ENCODE assay signal across 9 cellular contexts in the genomic region with DNA sequence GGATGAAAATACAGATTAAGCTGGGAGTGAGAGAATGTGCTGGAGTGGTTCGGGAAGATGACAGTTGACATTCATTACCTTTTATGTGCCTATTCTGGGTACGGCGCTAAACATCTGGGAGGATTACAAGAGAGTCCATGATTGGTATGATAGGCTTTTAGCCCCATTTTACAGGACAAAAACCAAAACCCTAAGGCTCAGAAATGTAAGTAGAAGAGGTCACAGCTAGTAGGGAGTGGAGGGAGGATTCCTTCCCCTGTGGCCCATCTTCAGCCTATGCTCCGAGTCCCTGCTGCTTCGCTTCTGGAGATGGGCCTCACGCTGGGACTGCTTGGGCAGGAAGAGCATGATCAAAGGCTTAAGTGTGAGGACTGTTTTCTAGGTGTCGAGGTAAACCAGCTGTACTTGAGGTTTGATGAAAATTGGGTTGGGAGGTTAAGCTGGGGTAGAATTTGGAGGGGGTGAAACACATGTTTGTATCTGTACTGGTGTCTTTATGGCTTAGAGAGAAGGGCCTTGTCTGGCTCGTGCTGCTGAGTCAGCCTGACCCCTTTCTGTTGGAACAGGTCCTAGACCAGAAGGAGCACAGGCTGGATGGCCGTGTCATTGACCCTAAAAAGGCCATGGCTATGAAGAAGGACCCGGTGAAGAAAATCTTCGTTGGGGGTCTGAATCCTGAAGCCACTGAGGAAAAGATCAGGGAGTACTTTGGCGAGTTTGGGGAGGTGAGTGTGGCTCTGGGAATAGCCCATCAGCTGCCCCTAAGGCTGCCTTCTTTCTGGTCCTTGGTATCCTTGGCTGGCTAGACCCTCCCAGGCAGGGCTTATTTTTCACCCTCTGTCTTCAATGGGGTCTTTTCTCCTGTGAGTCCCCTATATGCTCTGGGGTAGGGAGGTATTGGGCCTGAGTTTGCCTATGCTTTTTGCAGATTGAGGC. TPM values are rescaled to one million over a fixed set of nuclear protein-coding genes. Genes with fewer than 3 reads are reported as not detected.
DNase-seq lines count a peak whose midpoint lies in the region; ATAC-seq and TF ChIP-seq lines count a peak whose summit lies in the region.
"Had no signal": no experiment of that assay in that cellular context is flagged by ENCODE, and none has a peak within 500 bp of the region (broad histone marks: within the 10 kb centered on the region; RNA-seq: fewer than 3 reads in every experiment).

No MANE protein-coding gene starts in this region.

- H3K9me3 Mint-ChIP-seq in GM23338: peaks cover 8% of the 10 kb centered on the region
- no peaks in the 10 kb centered on the region for H3K9me3 Mint-ChIP-seq in T-helper 2 cell treated with Interferon-gamma antibody and Interleukin-4, amounts not matched to agents 5 μg/mL and 100 μg/mL, for 36 hours

- ATAC-seq in GM23338 (no peak), gastroesophageal sphincter (no peak), HG03196 (IDR thresholded peaks at IDR 0.05; ENCODE audit: unreplicated experiment) (no peak)

- peaks cover 56% of the 10 kb centered on the region for H3K79me2 ChIP-seq in GM23338 (replicated peaks; ENCODE audit: insufficient read depth)

- H3K4me1 Mint-ChIP-seq in GM23338: peaks cover 38% of the 10 kb centered on the region
- H3K4me1 Mint-ChIP-seq in T-helper 2 cell treated with Interferon-gamma antibody and Interleukin-4, amounts not matched to agents 5 μg/mL and 100 μg/mL, for 36 hours (ENCODE audit: low read depth): peaks cover 28% of the 10 kb centered on the region

- H3K36me3 Mint-ChIP-seq in GM23338 (ENCODE audit: low read depth): peaks cover 66% of the 10 kb centered on the region
- H3K36me3 Mint-ChIP-seq in T-helper 2 cell treated with Interferon-gamma antibody and Interleukin-4, amounts not matched to agents 5 μg/mL and 100 μg/mL, for 36 hours (ENCODE audit: low read depth): peaks cover 60% of the 10 kb centered on the region

- no peaks in the 10 kb centered on the region for H3K9me3 ChIP-seq in gastroesophageal sphincter

- H4K20me1 ChIP-seq in GM23338 (replicated peaks; ENCODE audit: insufficient read depth): peaks cover 59% of the 10 kb centered on the region

- DNase-seq in GM23338 (ENCODE audit: low spot score) (no peak), skeletal muscle cell (ENCODE audit: low read depth) (no peak), NCI-H2196 (lab: John Stamatoyannopoulos, UW; ENCODE audit: unreplicated experiment) (no peak), kidney tubule cell (ENCODE audit: low spot score) (no peak), NCI-H524 treated with DMSO at 0.1 percent for 48 hours (lab: John Stamatoyannopoulos, UW) (no peak)
- no peak for DNase-seq in T-helper 2 cell treated with Interferon-gamma antibody and Interleukin-4, amounts not matched to agents 5 μg/mL and 100 μg/mL, for 36 hours (ENCODE audit: low spot score)

- H3K4me3 ChIP-seq in GM23338: peak overlapping the region; percentile 100
- H3K4me3 ChIP-seq in gastroesophageal sphincter: peak overlapping the region in 1 of 2 donors; percentile 99
- H3K4me3 ChIP-seq in skeletal muscle cell (ENCODE audit: low read depth, low read length): peak overlapping the region; percentile 65

- TF ChIP-seq CTCF in GM23338 (conservative IDR thresholded peaks at IDR 0.05; ENCODE audit: low read depth in 2 of 2) (no peak), gastroesophageal sphincter (IDR thresholded peaks at IDR 0.05) (no peak)

- peak overlapping the region; percentile 84 for H3K27ac ChIP-seq in GM23338 (ENCODE audit: low read depth)
- peak overlapping the region in 3 of 4 donors; percentile 49 to 99 (median 96) for H3K27ac ChIP-seq in gastroesophageal sphincter

- no peaks in the 10 kb centered on the region for H3K9me2 ChIP-seq in GM23338 (ENCODE audit: insufficient read depth)

- H3K4me1 ChIP-seq in GM23338 (ENCODE audit: insufficient read depth) (peaks cover 23% of the 10 kb centered on the region), gastroesophageal sphincter (peaks cover 0 to 41% (median 19%) of the 10 kb centered on the region in 3 donors)

- no peak for TF ChIP-seq EP300 in gastroesophageal sphincter (IDR thresholded peaks at IDR 0.05)

- TF ChIP-seq POLR2A in gastroesophageal sphincter (IDR thresholded peaks at IDR 0.05): no peak

- peak overlapping the region; percentile 99 for H3K4me2 ChIP-seq in GM23338

- 36 to 51% methylated on average over 4 to 9 of the region's 12 CpGs for WGBS in gastroesophageal sphincter (ENCODE audit: low coverage in 1 of 2), 2 donors

- no peaks in the 10 kb centered on the region for H3K27me3 ChIP-seq in GM23338 (ENCODE audit: insufficient read depth)
- H3K27me3 ChIP-seq in gastroesophageal sphincter: no peaks in the 10 kb centered on the region

- peaks cover 37% of the 10 kb centered on the region for H3K27me3 Mint-ChIP-seq in GM23338 (ENCODE audit: insufficient read depth, low read depth, poor library complexity)
- peaks cover 2% of the 10 kb centered on the region for H3K27me3 Mint-ChIP-seq in T-helper 2 cell treated with Interferon-gamma antibody and Interleukin-4, amounts not matched to agents 5 μg/mL and 100 μg/mL, for 36 hours (ENCODE audit: low read depth)

- H3F3A ChIP-seq in GM23338 (replicated peaks; ENCODE audit: low read depth): peaks cover 61% of the 10 kb centered on the region

- H2AFZ ChIP-seq in GM23338: no peak overlapping the region

- H3K36me3 ChIP-seq in GM23338 (ENCODE audit: insufficient read depth) (peaks cover 59% of the 10 kb centered on the region), gastroesophageal sphincter (peaks cover 0 to 49% of the 10 kb centered on the region in 2 donors)

- peak overlapping the region; percentile 90 for H3K4me3 Mint-ChIP-seq in GM23338
- H3K4me3 Mint-ChIP-seq in T-helper 2 cell treated with Interferon-gamma antibody and Interleukin-4, amounts not matched to agents 5 μg/mL and 100 μg/mL, for 36 hours: peak overlapping the region; percentile 87

- peak overlapping the region; percentile 50 for H3K27ac Mint-ChIP-seq in GM23338
- peak overlapping the region; percentile 78 for H3K27ac Mint-ChIP-seq in T-helper 2 cell treated with Interferon-gamma antibody and Interleukin-4, amounts not matched to agents 5 μg/mL and 100 μg/mL, for 36 hours

TF ChIP-seq in GM23338, 12 proteins besides CTCF, POLR2A, EP300 and RAD21:
- TF ChIP-seq EZH2 (IDR thresholded peaks at IDR 0.05; ENCODE audit: low read depth, unreplicated experiment) (no peak), STAT1 (IDR thresholded peaks at IDR 0.05; ENCODE audit: unreplicated experiment) (no peak), ZNF114 (CRISPR knock-in tag; IDR thresholded peaks at IDR 0.05) (no peak), JUNB (IDR thresholded peaks at IDR 0.05; ENCODE audit: unreplicated experiment) (no peak), REST (IDR thresholded peaks at IDR 0.05; ENCODE audit: unreplicated experiment) (no peak)
- TF ChIP-seq, protein P1, sequence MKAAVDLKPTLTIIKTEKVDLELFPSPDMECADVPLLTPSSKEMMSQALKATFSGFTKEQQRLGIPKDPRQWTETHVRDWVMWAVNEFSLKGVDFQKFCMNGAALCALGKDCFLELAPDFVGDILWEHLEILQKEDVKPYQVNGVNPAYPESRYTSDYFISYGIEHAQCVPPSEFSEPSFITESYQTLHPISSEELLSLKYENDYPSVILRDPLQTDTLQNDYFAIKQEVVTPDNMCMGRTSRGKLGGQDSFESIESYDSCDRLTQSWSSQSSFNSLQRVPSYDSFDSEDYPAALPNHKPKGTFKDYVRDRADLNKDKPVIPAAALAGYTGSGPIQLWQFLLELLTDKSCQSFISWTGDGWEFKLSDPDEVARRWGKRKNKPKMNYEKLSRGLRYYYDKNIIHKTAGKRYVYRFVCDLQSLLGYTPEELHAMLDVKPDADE (IDR thresholded peaks at IDR 0.05): no peak
TF ChIP-seq in GM23338: peak in this region for 0.

RNA-seq across cellular contexts. Expression of gene HNRNPAB, which starts 2.1 kb away (rescaled TPM):
- 304 and 345 TPM in 2 replicates for total RNA-seq in GM23338 (2014; rRNA removed; shearing (Covaris generic))
- 579 and 599 TPM in 2 replicates for polyA plus RNA-seq in GM23338 (2016; fragmentation: Nextera tagmentation; extraction: Ambion mirVana)
- total RNA-seq in gastroesophageal sphincter: 100 to 1,000 TPM in 2 of 4 donors, 10 to 100 TPM in 2; 79.9 to 140 (median 106) TPM

RNA-seq across cellular contexts. Expression of gene GMCL2, which starts 19.3 kb away (rescaled TPM):
- 0.07 and 0.08 TPM in 2 replicates for total RNA-seq in GM23338 (2014; rRNA removed; shearing (Covaris generic))
- polyA plus RNA-seq in GM23338 (2016; fragmentation: Nextera tagmentation; extraction: Ambion mirVana): not detected in 2 replicates
- not detected for total RNA-seq in gastroesophageal sphincter
- total RNA-seq: glomerular endothelial cell had no signal

RNA-seq across cellular contexts. Expression of gene PHYKPL, which starts 26.2 kb away (rescaled TPM):
- 12.4 and 15.9 TPM in 2 replicates for total RNA-seq in GM23338 (2014; rRNA removed; shearing (Covaris generic))
- polyA plus RNA-seq in GM23338 (2016; fragmentation: Nextera tagmentation; extraction: Ambion mirVana): 17.8 and 20.8 TPM in 2 replicates
- 10 to 100 TPM; 37.3 to 51.2 (median 41.6) TPM for total RNA-seq in gastroesophageal sphincter

RNA-seq across cellular contexts. Expression of gene NHP2, which starts 52.7 kb away (rescaled TPM):
- 452 and 455 TPM in 2 replicates for total RNA-seq in GM23338 (2014; rRNA removed; shearing (Covaris generic))
- polyA plus RNA-seq in GM23338 (2016; fragmentation: Nextera tagmentation; extraction: Ambion mirVana): 435 and 450 TPM in 2 replicates
- 100 to 1,000 TPM; 192 to 253 (median 218) TPM for total RNA-seq in gastroesophageal sphincter
